In genomic region chr12:100504820-100505219, GRCh38 we compare ENCODE assay signal across 2 cellular contexts.
TF ChIP-seq lines count a peak whose summit lies in the region.

No MANE protein-coding gene starts in this region.

TF ChIP-seq in GM23338, 12 proteins besides CTCF, POLR2A, EP300 and RAD21:
- TF ChIP-seq EZH2 (IDR thresholded peaks at IDR 0.05; ENCODE audit: low read depth, unreplicated experiment) (no peak), EZH2phosphoT487 (IDR thresholded peaks at IDR 0.05; ENCODE audit: unreplicated experiment) (no peak), POLR2AphosphoS5 (IDR thresholded peaks at IDR 0.05; ENCODE audit: low read depth) (no peak), STAT1 (IDR thresholded peaks at IDR 0.05; ENCODE audit: unreplicated experiment) (no peak), ZNF462 (CRISPR knock-in tag; IDR thresholded peaks at IDR 0.05) (no peak), CREB1 (CRISPR knock-in tag; IDR thresholded peaks at IDR 0.05; ENCODE audit: low read depth) (no peak), REST (IDR thresholded peaks at IDR 0.05; ENCODE audit: unreplicated experiment) (no peak), JUNB (IDR thresholded peaks at IDR 0.05; ENCODE audit: unreplicated experiment) (no peak), ZNF331 (CRISPR knock-in tag; IDR thresholded peaks at IDR 0.05; ENCODE audit: low read depth) (no peak)
TF ChIP-seq in GM23338: peak in this region for 0.

TF ChIP-seq in liver, 16 proteins besides CTCF, POLR2A, EP300 and RAD21:
- TF ChIP-seq MAX (IDR thresholded peaks at IDR 0.05) (peak; percentile 95), JUND (IDR thresholded peaks at IDR 0.05) (peak; percentile 24 to 91), ATF3 (IDR thresholded peaks at IDR 0.05) (no peak), TAF1 (conservative IDR thresholded peaks at IDR 0.05) (peak; percentile 63), HNF4A (conservative IDR thresholded peaks at IDR 0.05) (peak; percentile 57 to 84), RXRA (IDR thresholded peaks at IDR 0.05) (peak; percentile 61 to 90), GABPA (IDR thresholded peaks at IDR 0.05 in 1 of 2, conservative IDR thresholded peaks at IDR 0.05 in 1 of 2) (peak in 1 of 2 donors; percentile 65), FOXA2 (IDR thresholded peaks at IDR 0.05) (peak; percentile 67), YY1 (IDR thresholded peaks at IDR 0.05) (peak; percentile 88), NR2F2 (IDR thresholded peaks at IDR 0.05) (no peak), FOXA1 (IDR thresholded peaks at IDR 0.05) (peak; percentile 36), EGR1 (IDR thresholded peaks at IDR 0.05; ENCODE audit: low read depth in 2 of 2) (peak in 1 of 2 donors; percentile 78), ZBTB33 (IDR thresholded peaks at IDR 0.05) (peak; percentile 90), SP1 (IDR thresholded peaks at IDR 0.05) (peak; percentile 77), REST (IDR thresholded peaks at IDR 0.05) (peak; percentile 76), HNF4G (IDR thresholded peaks at IDR 0.05) (no peak)
TF ChIP-seq in liver: peak in this region for 13.
